ENCODE assay signal across 8 cellular contexts in the genomic region with DNA sequence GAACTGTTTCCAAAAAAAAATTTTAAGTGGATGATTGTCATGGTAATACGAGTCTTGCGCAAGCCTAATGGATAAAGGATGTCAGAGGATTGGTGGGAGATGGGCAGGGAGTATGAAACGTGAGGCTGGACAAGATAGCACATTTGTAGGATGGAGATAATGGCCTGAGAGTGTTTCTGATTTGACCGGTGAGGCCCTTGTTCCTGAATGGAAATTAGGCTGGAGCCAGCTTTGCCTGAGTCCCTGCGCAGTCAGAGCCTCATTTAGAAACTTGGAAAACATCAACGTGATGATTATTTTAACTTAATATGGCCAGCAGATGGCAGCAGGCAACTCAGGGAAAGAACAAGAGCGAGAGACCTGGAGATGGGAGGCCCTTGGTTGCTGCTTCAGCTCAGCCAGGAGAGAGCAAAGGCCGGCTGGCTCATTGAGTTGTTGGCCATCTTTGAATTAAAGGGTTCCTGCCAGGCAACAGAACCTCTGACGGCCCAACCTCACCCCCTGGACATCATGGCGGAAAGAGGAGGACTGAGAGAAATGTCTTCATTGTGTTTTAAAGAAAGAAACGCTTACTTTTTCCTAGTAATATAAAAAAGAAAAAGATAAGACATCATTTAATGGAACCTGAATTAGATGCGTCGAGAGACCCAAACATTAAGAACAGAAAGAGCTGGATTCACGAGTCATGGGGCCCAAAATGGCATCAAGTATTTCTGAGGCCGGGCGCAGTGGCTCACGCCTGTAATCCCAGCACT.
DNase-seq lines count a peak whose midpoint lies in the region; ATAC-seq and TF ChIP-seq lines count a peak whose summit lies in the region.

No MANE protein-coding gene starts in this region.

- TF ChIP-seq CTCF in choroid plexus epithelial cell (conservative IDR thresholded peaks at IDR 0.05; ENCODE audit: low read depth, low read length) (peak; percentile 78), left lung (IDR thresholded peaks at IDR 0.05) (peak; percentile 44 to 51)

- H3K9me3 ChIP-seq in left lung, result no peaks in the 10 kb centered on the region

- intact Hi-C loops in left lung (cut with DNase I), result loop anchor here in 1 of 2 donors (5.0 to 10.0 kb wide), 2 partner anchors 121 to 249 kb away; no protein-coding TSS in a partner anchor

- H3K4me1 ChIP-seq in left lung, result peaks cover 0 to 6% of the 10 kb centered on the region in 2 donors

- H3K36me3 ChIP-seq in left lung, result no peaks in the 10 kb centered on the region

- no peaks in the 10 kb centered on the region for H3K27me3 ChIP-seq in left lung

- no peak overlapping the region for H3K4me3 ChIP-seq in choroid plexus epithelial cell (ENCODE audit: low read depth, low read length)
- no peak overlapping the region for H3K4me3 ChIP-seq in left lung

- ATAC-seq in GM18858 (IDR thresholded peaks at IDR 0.05; ENCODE audit: unreplicated experiment), result peak; percentile 78
- ATAC-seq in HG03175 (IDR thresholded peaks at IDR 0.05; ENCODE audit: unreplicated experiment), result peak; percentile 84
- ATAC-seq in left lung, result peak; percentile 98

- no peak overlapping the region for H3K27ac ChIP-seq in left lung

- peak; percentile 79 for DNase-seq in AG08396 (ENCODE audit: low spot score)
- peak; percentile 93 to 95 for DNase-seq in NCI-H446 (lab: John Stamatoyannopoulos, UW)
- peak; percentile 13 for DNase-seq in activated CD4-positive, alpha-beta T cell treated with anti-CD3 and anti-CD28 coated beads for 1 hour
- DNase-seq in choroid plexus epithelial cell (ENCODE audit: low read depth), result peak; percentile 95
- DNase-seq in left lung, result peak in 1 of 2 donors; percentile 63
- peak; percentile 19 to 38 for DNase-seq in stimulated activated CD4-positive, alpha-beta T cell treated with anti-CD3 and anti-CD28 coated beads, Interleukin-4, amount 100 ng/mL, for 4 hours
